ENCODE assay signal across 21 cellular contexts in the genomic region with DNA sequence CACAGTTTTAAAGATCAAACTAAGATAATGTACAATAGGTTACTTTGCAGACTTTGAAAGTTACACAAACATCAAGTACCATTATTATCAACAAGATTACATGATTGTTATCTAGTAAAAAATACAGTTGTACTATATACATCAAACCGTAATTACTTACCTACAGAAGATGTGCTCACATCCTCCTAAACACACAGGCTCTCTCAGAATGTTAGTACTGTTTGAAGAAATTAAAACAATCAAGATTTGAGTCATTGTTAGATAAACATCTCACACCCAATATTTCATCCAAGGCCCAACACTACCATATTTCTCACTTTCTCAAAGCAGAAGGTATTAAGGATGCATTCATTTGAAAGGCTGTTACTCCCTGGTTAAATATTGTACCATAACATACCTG. TPM values are rescaled to one million over a fixed set of nuclear protein-coding genes. Genes with fewer than 3 reads are reported as not detected.
DNase-seq lines count a peak whose midpoint lies in the region; ATAC-seq, FAIRE-seq and TF ChIP-seq lines count a peak whose summit lies in the region.
"Had no signal": no experiment of that assay in that cellular context is flagged by ENCODE, and none has a peak within 500 bp of the region (broad histone marks: within the 10 kb centered on the region; RNA-seq: fewer than 3 reads in every experiment).

No MANE protein-coding gene starts in this region.

- FAIRE-seq in A204.1 (lab: Jason Lieb, UNC), result peak; percentile 14
- no peak for FAIRE-seq in bronchial epithelial cell (lab: Jason Lieb, UNC)

- H3K27ac Mint-ChIP-seq in activated CD4-positive, alpha-beta T cell treated with anti-CD3 and anti-CD28 coated beads for 36 hours, result no peak overlapping the region
- peak overlapping the region; percentile 2; the same call in 1 of the 2 replicates for H3K27ac Mint-ChIP-seq in HFFc6
- H3K27ac Mint-ChIP-seq: B cell had no signal

- CTCF ChIA-PET in activated CD4-positive, alpha-beta T cell treated with anti-CD3 and anti-CD28 coated beads for 36 hours (lab: Charles Lee), result no interaction called here

- H3K4me3 Mint-ChIP-seq in activated CD4-positive, alpha-beta T cell treated with anti-CD3 and anti-CD28 coated beads for 36 hours, result no peak overlapping the region
- H3K4me3 Mint-ChIP-seq in HFFc6, result no peak overlapping the region
- H3K4me3 Mint-ChIP-seq: B cell had no signal

- peak; percentile 55 for ATAC-seq in activated CD4-positive, alpha-beta T cell treated with anti-CD3 and anti-CD28 coated beads for 36 hours
- ATAC-seq in GM21576 (IDR thresholded peaks at IDR 0.05; ENCODE audit: unreplicated experiment), result no peak

- no peak for DNase-seq in activated CD4-positive, alpha-beta T cell treated with anti-CD3 and anti-CD28 coated beads for 36 hours
- DNase-seq in activated CD4-positive, alpha-beta T cell treated with anti-CD3 and anti-CD28 coated beads for 4 hours, result no peak
- DNase-seq in HFFc6, result no peak
- peak; percentile 37 for DNase-seq in bronchial epithelial cell (ENCODE audit: low read depth)
- no peak for DNase-seq in NCI-H526 treated with DMSO at 0.1 percent for 48 hours (lab: John Stamatoyannopoulos, UW)
- DNase-seq in KBM-7, result no peak
- DNase-seq: 8988T; Caco-2; DMS153; MG63; NCI-H1048; NCI-H1436; NCI-H2029 treated with DMSO at 0.1 percent for 48 hours; NCI-H2171 treated with DMSO at 0.1 percent for 48 hours; NCI-H446; NK-92 treated with Interleukin-12 subunit alpha and Interleukin-12 subunit beta, amount 100 ng/mL, for 24 hours; Right ventricle myocardium superior had no signal

- in situ Hi-C loops in KBM-7 (cut with MboI; ENCODE audit: low pct_unique_long_range_greater_than_20kb, low sequenced_read_pairs), result no loop called here

- H3K4me1 Mint-ChIP-seq in activated CD4-positive, alpha-beta T cell treated with anti-CD3 and anti-CD28 coated beads for 36 hours, result peaks cover 29% of the 10 kb centered on the region
- H3K4me1 Mint-ChIP-seq in HFFc6 (ENCODE audit: low read depth), result peaks cover 31% of the 10 kb centered on the region

- POLR2A ChIA-PET in activated CD4-positive, alpha-beta T cell treated with anti-CD3 and anti-CD28 coated beads for 36 hours (lab: Charles Lee), result no interaction called here

- H3K36me3 ChIP-seq in bronchial epithelial cell (ENCODE audit: control insufficient read depth, insufficient read depth, low read length), result no peaks in the 10 kb centered on the region

- H3K27me3 ChIP-seq in bronchial epithelial cell (ENCODE audit: control insufficient read depth, insufficient read depth, low read length), result no peaks in the 10 kb centered on the region
- H3K27me3 ChIP-seq: MG63 had no signal

- H3K27me3 Mint-ChIP-seq in activated CD4-positive, alpha-beta T cell treated with anti-CD3 and anti-CD28 coated beads for 36 hours, result no peaks in the 10 kb centered on the region
- no peaks in the 10 kb centered on the region for H3K27me3 Mint-ChIP-seq in HFFc6 (ENCODE audit: insufficient read depth)
- H3K27me3 Mint-ChIP-seq: B cell had no signal

- H3K9me3 Mint-ChIP-seq in activated CD4-positive, alpha-beta T cell treated with anti-CD3 and anti-CD28 coated beads for 36 hours (ENCODE audit: low read depth), result no peaks in the 10 kb centered on the region
- H3K9me3 Mint-ChIP-seq in HFFc6, result no peaks in the 10 kb centered on the region

- no peak overlapping the region for H3K4me3 ChIP-seq in bronchial epithelial cell (ENCODE audit: low read depth, low read length)
- H3K4me3 ChIP-seq: HAP-1, MG63 had no signal

- H3K36me3 Mint-ChIP-seq in activated CD4-positive, alpha-beta T cell treated with anti-CD3 and anti-CD28 coated beads for 36 hours (ENCODE audit: low read depth), result peaks cover 36% of the 10 kb centered on the region
- H3K36me3 Mint-ChIP-seq in HFFc6 (ENCODE audit: low read depth), result peaks cover 21% of the 10 kb centered on the region

- intact Hi-C loops in activated CD4-positive, alpha-beta T cell treated with anti-CD3 and anti-CD28 coated beads for 36 hours (cut with DNase I, micrococcal nuclease), result no loop called here

- no peak for TF ChIP-seq CTCF in HFFc6 (IDR thresholded peaks at IDR 0.05)
- TF ChIP-seq CTCF in bronchial epithelial cell (IDR thresholded peaks at IDR 0.05; ENCODE audit: insufficient read depth, low read length, severe bottlenecking), result no peak

RNA-seq across cellular contexts. Expression of a gene that starts 12.6 kb away (rescaled TPM):
- total RNA-seq in activated CD4-positive, alpha-beta T cell treated with anti-CD3 and anti-CD28 coated beads for 36 hours, result 10 to 100 TPM; 22.8 to 30.7 TPM
- total RNA-seq in HFFc6 (2021; fragmentation: NEBNext Ultra II Directional; extraction: Animal tissue kit (Norgen Biotek cat#: 25700)), result 10 to 100 TPM in 5 of 6 experiments, 1 to 10 TPM in 1; 9.7 to 21.2 (median 15.1) TPM
- total RNA-seq in bronchial epithelial cell, result 6.8 and 9.2 TPM in 2 replicates
